Comparison of ENCODE assay signal across 7 cellular contexts in the genomic region with DNA sequence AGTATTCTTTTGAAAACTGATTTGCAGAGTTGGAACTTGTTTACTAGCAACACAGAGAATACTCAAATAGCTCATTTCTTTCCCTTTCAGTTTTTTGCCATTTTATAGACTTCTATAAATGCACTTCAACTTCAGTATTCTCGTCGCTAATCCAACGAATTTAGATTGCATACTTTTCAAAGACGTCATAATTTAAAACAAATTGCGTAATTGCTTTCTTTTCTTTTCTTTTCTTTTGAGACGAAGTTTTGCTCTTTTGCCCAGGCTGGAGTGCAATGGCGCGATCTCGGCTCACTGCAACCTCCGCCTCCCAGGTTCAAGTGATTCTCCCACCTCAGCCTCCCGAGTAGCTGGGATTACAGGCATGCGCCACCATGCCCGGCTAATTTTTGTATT. TPM values are rescaled to one million over a fixed set of nuclear protein-coding genes. Genes with fewer than 3 reads are reported as not detected.
DNase-seq lines count a peak whose midpoint lies in the region; ATAC-seq, FAIRE-seq and TF ChIP-seq lines count a peak whose summit lies in the region.
"Not testable (repeated sequence)": the region's sequence is repeated elsewhere in the genome, so short reads cannot be mapped to it uniquely, and the experiment has no call there.

No MANE protein-coding gene starts in this region.

- not testable (repeated sequence) for DNase-seq in HAP-1 (ENCODE audit: low spot score in 2 of 2); SK-N-SH; nephron progenitor cell
- peak; percentile 48 for DNase-seq in inferior parietal cortex (ENCODE audit: extremely low spot score)

- H3K4me3 Mint-ChIP-seq in activated naive CD8-positive, alpha-beta T cell = peak overlapping the region; percentile 46
- H3K4me3 Mint-ChIP-seq in nephron progenitor cell = peak overlapping the region; percentile 67
- H3K4me3 Mint-ChIP-seq in stimulated activated memory B cell treated with anti-CD40 and anti-IgM and Interleukin-4, amounts not matched to agents 10 μg/mL and 1 μg/mL and 100 μg/mL, for 72 hours = peak overlapping the region; percentile 10

- peaks cover 21% of the 10 kb centered on the region for H3K4me1 Mint-ChIP-seq in activated naive CD8-positive, alpha-beta T cell (ENCODE audit: low read depth)
- H3K4me1 Mint-ChIP-seq in nephron progenitor cell = peaks cover 44% of the 10 kb centered on the region
- peaks cover 31% of the 10 kb centered on the region for H3K4me1 Mint-ChIP-seq in stimulated activated memory B cell treated with anti-CD40 and anti-IgM and Interleukin-4, amounts not matched to agents 10 μg/mL and 1 μg/mL and 100 μg/mL, for 72 hours

- not testable (repeated sequence) for H3K36me3 ChIP-seq in HAP-1 (replicated peaks); SK-N-SH (replicated peaks in 1 of 2; ENCODE audit: control insufficient read depth in 1 of 2, insufficient read depth in 2 of 2, low read length in 1 of 2)

- WGBS in SK-N-SH (ENCODE audit: low lambda C conversion rate) = 86% methylated on average over 13 of the region's 13 CpGs

- peak; percentile 39 for FAIRE-seq in endometrium (lab: Jason Lieb, UNC)

- peak overlapping the region; percentile 90; the same call in 1 of the 2 replicates for H3K4me2 ChIP-seq in SK-N-SH

- not testable (repeated sequence) for H3K36me3 Mint-ChIP-seq in activated naive CD8-positive, alpha-beta T cell; nephron progenitor cell (ENCODE audit: low read depth); stimulated activated memory B cell treated with anti-CD40 and anti-IgM and Interleukin-4, amounts not matched to agents 10 μg/mL and 1 μg/mL and 100 μg/mL, for 72 hours

- not testable (repeated sequence) for H3K9me2 ChIP-seq in SK-N-SH

- not testable (repeated sequence) for H3K4me1 ChIP-seq in HAP-1
- H3K4me1 ChIP-seq in SK-N-SH (ENCODE audit: control insufficient read depth in 1 of 2, insufficient read depth in 2 of 2, low read depth in 1 of 2, low read length in 1 of 2) = peaks cover 0 to 14% of the 10 kb centered on the region in 2 experiments; a peak in 2 of 4 replicates

- TF ChIP-seq RAD21 in SK-N-SH (IDR thresholded peaks at IDR 0.05; ENCODE audit: low read length) = not testable (repeated sequence)

- POLR2A ChIA-PET in SK-N-SH (lab: Yijun Ruan, JAX) = interaction anchor here (1.7 kb wide), 1 partner anchor 154 kb away, joined by 8 read pairs; a partner anchor contains a TSS

- not testable (repeated sequence) for TF ChIP-seq EP300 in SK-N-SH (IDR thresholded peaks at IDR 0.05; ENCODE audit: borderline replicate concordance in 1 of 2, low read depth in 1 of 2, low read length in 1 of 2)

- peak overlapping the region; percentile 96 for H2AFZ ChIP-seq in SK-N-SH (ENCODE audit: low read depth)

- not testable (repeated sequence) for ATAC-seq in stimulated activated memory B cell treated with anti-CD40 and anti-IgM and Interleukin-4, amounts not matched to agents 10 μg/mL and 1 μg/mL and 100 μg/mL, for 72 hours

- CTCF ChIA-PET in SK-N-SH (lab: Yijun Ruan, JAX) = interaction anchor here (0.7 to 2.4 kb wide), 7 partner anchors 8 to 842 kb away, joined by 3 to 24 read pairs (median 5); a partner anchor contains a TSS

- in situ Hi-C loops in HAP-1 (cut with MboI; ENCODE audit: low sequenced_read_pairs) = loop anchor here (25.0 kb wide), 1 partner anchor 304 kb away; a partner anchor contains a TSS

- not testable (repeated sequence) for H3F3A ChIP-seq in SK-N-SH (replicated peaks; ENCODE audit: insufficient read depth)

- H3K9me3 Mint-ChIP-seq in activated naive CD8-positive, alpha-beta T cell (ENCODE audit: low read depth); nephron progenitor cell; stimulated activated memory B cell treated with anti-CD40 and anti-IgM and Interleukin-4, amounts not matched to agents 10 μg/mL and 1 μg/mL and 100 μg/mL, for 72 hours: not testable (repeated sequence)

- H3K79me2 ChIP-seq in SK-N-SH (ENCODE audit: insufficient read depth) = peaks cover 31% of the 10 kb centered on the region

- not testable (repeated sequence) for H3K27me3 ChIP-seq in HAP-1 (ENCODE audit: low read depth); SK-N-SH (ENCODE audit: insufficient read depth)

- H3K4me3 ChIP-seq in HAP-1 = peak overlapping the region; percentile 80; the same call in 1 of the 2 replicates
- H3K4me3 ChIP-seq in SK-N-SH (ENCODE audit: low read depth in 2 of 2, low read length in 1 of 2) = not testable (repeated sequence)

- not testable (repeated sequence) for H3K9me3 ChIP-seq in HAP-1, SK-N-SH

- H3K27me3 Mint-ChIP-seq in activated naive CD8-positive, alpha-beta T cell; stimulated activated memory B cell treated with anti-CD40 and anti-IgM and Interleukin-4, amounts not matched to agents 10 μg/mL and 1 μg/mL and 100 μg/mL, for 72 hours: not testable (repeated sequence)
- H3K27me3 Mint-ChIP-seq in nephron progenitor cell (ENCODE audit: low read depth, poor library complexity) = peaks cover 12% of the 10 kb centered on the region

- not testable (repeated sequence) for TF ChIP-seq CTCF in SK-N-SH (IDR thresholded peaks at IDR 0.05); nephron progenitor cell (IDR thresholded peaks at IDR 0.05)

- peak overlapping the region in 1 of 2 experiments; percentile 79; a peak in 2 of 4 replicates for H3K27ac ChIP-seq in SK-N-SH (ENCODE audit: low read depth in 2 of 2, low read length in 1 of 2)

- peaks cover 24% of the 10 kb centered on the region for H4K20me1 ChIP-seq in SK-N-SH (ENCODE audit: insufficient read depth)

- H3K27ac Mint-ChIP-seq in activated naive CD8-positive, alpha-beta T cell = peak overlapping the region; percentile 22
- not testable (repeated sequence) for H3K27ac Mint-ChIP-seq in nephron progenitor cell
- H3K27ac Mint-ChIP-seq in stimulated activated memory B cell treated with anti-CD40 and anti-IgM and Interleukin-4, amounts not matched to agents 10 μg/mL and 1 μg/mL and 100 μg/mL, for 72 hours = peak overlapping the region; percentile 88

- peak overlapping the region; percentile 76; the same call in 1 of the 2 replicates for H3K9ac ChIP-seq in SK-N-SH

RNA-seq across cellular contexts. Expression of a gene that starts 1.2 kb away (rescaled TPM):
- polyA plus RNA-seq in SK-N-SH (2012; rRNA removed) = 15.9 and 24.2 TPM in 2 replicates
- 13.4 and 14.3 TPM in 2 replicates for polyA plus RNA-seq in SK-N-SH (2012; cell fraction: cytosol; rRNA removed)
- polyA plus RNA-seq in SK-N-SH (2012; cell fraction: nucleus; rRNA removed) = 41.8 and 93.2 TPM in 2 replicates

Comparison
In these comparisons a context has a peak if more than half of its experiments do, and no peak if none do; other contexts are left out.
1. H3K4me3 Mint-ChIP-seq: peak in every context shown above with its lines; median percentile 67 in nephron progenitor cell; 46 in activated naive CD8-positive, alpha-beta T cell; 10 in stimulated activated memory B cell treated with anti-CD40 and anti-IgM and Interleukin-4, amounts not matched to agents 10 μg/mL and 1 μg/mL and 100 μg/mL, for 72 hours.